Comparison of ENCODE assay signal across 14 cellular contexts in the genomic region with DNA sequence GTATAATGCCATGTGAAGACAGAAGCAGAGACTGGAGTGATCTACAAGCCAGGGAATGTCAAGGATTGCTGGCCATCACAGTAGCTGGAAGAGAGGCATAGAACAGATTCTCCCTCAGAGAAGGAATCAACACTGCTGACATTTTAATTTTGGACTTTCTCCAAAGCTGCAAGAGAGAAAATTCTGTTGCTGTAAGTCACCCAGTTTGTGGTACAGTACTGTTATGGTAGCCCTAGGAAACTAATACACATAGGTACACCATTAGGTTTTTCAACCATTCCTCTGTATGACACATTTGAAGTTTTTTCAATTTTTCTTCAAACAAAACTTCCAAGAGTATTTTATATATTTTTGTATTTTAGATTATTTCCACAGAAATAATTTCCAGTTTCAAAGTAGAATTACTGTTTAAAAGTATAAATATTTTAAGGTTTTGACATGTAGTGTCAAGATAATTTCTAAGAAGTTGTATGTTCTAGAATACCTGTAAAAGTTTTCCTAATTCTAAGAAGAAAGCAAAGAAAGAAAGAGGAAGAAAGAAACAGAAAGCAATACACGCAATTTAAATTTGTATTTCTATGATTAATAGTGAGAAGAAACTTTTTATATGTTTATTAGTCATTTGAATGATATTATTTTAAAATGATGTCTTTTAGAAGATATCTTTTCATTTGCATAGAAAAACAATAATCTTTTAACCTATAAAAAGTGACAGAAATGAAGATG.
A peak's percentile ranks its signal among the peaks of the same experiment; 100 is the strongest.
DNase-seq lines count a peak whose midpoint lies in the region; TF ChIP-seq lines count a peak whose summit lies in the region.
"Had no signal": no experiment of that assay in that cellular context is flagged by ENCODE, and none has a peak within 500 bp of the region (broad histone marks: within the 10 kb centered on the region; RNA-seq: fewer than 3 reads in every experiment).

No MANE protein-coding gene starts in this region.

- no peak overlapping the region for H3K18ac ChIP-seq in mesenchymal stem cell (ENCODE audit: low read depth in 1 of 2, low read length in 2 of 2)

- H3K14ac ChIP-seq in mesenchymal stem cell (ENCODE audit: low read length in 2 of 2), result no peak overlapping the region

- no peak overlapping the region for H2BK15ac ChIP-seq in mesenchymal stem cell (ENCODE audit: low read depth, poor library complexity, severe bottlenecking)

- H3K4ac ChIP-seq in mesenchymal stem cell (ENCODE audit: low read depth in 1 of 2, low read length in 2 of 2), result no peak overlapping the region

- H2AK5ac ChIP-seq in mesenchymal stem cell (ENCODE audit: low read length, severe bottlenecking), result no peak overlapping the region

- TF ChIP-seq CTCF in cardiac fibroblast (IDR thresholded peaks at IDR 0.05; ENCODE audit: low read depth, low read length) (no peak), brain microvascular endothelial cell (IDR thresholded peaks at IDR 0.05; ENCODE audit: low read depth, low read length, missing control alignments) (no peak), prostate gland (IDR thresholded peaks at IDR 0.05) (no peak)

- DNase-seq in activated CD4-positive, alpha-beta memory T cell treated with anti-CD3 and anti-CD28 coated beads for 36 hours, result no peak
- DNase-seq in activated CD4-positive, alpha-beta memory T cell treated with anti-CD3 and anti-CD28 coated beads, Interleukin-2, amount 10 ng/mL, durations not matched to agents 7 days and 5 days, result no peak
- peak; percentile 26 for DNase-seq in EH (ENCODE audit: low read depth)
- peak; percentile 14 to 47 for DNase-seq in cardiac fibroblast (ENCODE audit: low read depth in 2 of 2)
- no peak for DNase-seq in mesenchymal stem cell
- DNase-seq in NOMO-1 (lab: John Stamatoyannopoulos, UW; ENCODE audit: unreplicated experiment in 2 of 2), result no peak
- DNase-seq in brain microvascular endothelial cell, result no peak
- no peak for DNase-seq in prostate gland (ENCODE audit: low spot score)
- DNase-seq: adrenal gland, dermis blood vessel endothelial cell, Kasumi-1 had no signal

- H3K4me3 ChIP-seq in cardiac fibroblast (replicated peaks in 1 of 2; ENCODE audit: low read depth in 2 of 2, low read length in 2 of 2), result no peak overlapping the region
- no peak overlapping the region for H3K4me3 ChIP-seq in mesenchymal stem cell (ENCODE audit: insufficient read depth in 1 of 2, low read depth in 1 of 2, low read length in 2 of 2)
- no peak overlapping the region for H3K4me3 ChIP-seq in brain microvascular endothelial cell (ENCODE audit: low read depth, low read length)
- no peak overlapping the region for H3K4me3 ChIP-seq in prostate gland
- H3K4me3 ChIP-seq: A549, adrenal gland, SK-N-MC had no signal

- H3K4me1 ChIP-seq in mesenchymal stem cell (ENCODE audit: control insufficient read depth, insufficient read depth, low read depth, low read length) (no peaks in the 10 kb centered on the region), prostate gland (replicated peaks) (no peaks in the 10 kb centered on the region)
- H3K4me1 ChIP-seq: A549, adrenal gland had no signal

- no peaks in the 10 kb centered on the region for H3K27me3 Mint-ChIP-seq in activated CD4-positive, alpha-beta memory T cell treated with anti-CD3 and anti-CD28 coated beads for 36 hours
- H3K27me3 Mint-ChIP-seq in activated CD4-positive, alpha-beta memory T cell treated with anti-CD3 and anti-CD28 coated beads, Interleukin-2, amount 10 ng/mL, durations not matched to agents 7 days and 5 days, result no peaks in the 10 kb centered on the region

- H3K9ac ChIP-seq in mesenchymal stem cell (ENCODE audit: low read length), result peak overlapping the region; percentile 46

- intact Hi-C loops in activated CD4-positive, alpha-beta memory T cell treated with anti-CD3 and anti-CD28 coated beads for 36 hours (cut with micrococcal nuclease), result loop anchor here (5.0 kb wide), 2 partner anchors 36 to 76 kb away; no protein-coding TSS in a partner anchor
- intact Hi-C loops in prostate gland (cut with DNase I), result no loop called here

- peak overlapping the region; percentile 74 for H3K27ac Mint-ChIP-seq in activated CD4-positive, alpha-beta memory T cell treated with anti-CD3 and anti-CD28 coated beads for 36 hours
- no peak overlapping the region for H3K27ac Mint-ChIP-seq in activated CD4-positive, alpha-beta memory T cell treated with anti-CD3 and anti-CD28 coated beads, Interleukin-2, amount 10 ng/mL, durations not matched to agents 7 days and 5 days
- H3K27ac Mint-ChIP-seq: nephron had no signal

- TF ChIP-seq POLR2A in prostate gland (IDR thresholded peaks at IDR 0.05), result no peak

- WGBS in mesenchymal stem cell, result no CpG with 5 or more reads among the region's 1 CpG
- 100% methylated on average over 1 of the region's 1 CpG for WGBS in prostate gland

- H3K36me3 ChIP-seq in mesenchymal stem cell (ENCODE audit: control insufficient read depth in 1 of 2, insufficient read depth in 2 of 2, low read depth in 1 of 2, low read length in 2 of 2), result no peaks in the 10 kb centered on the region
- no peaks in the 10 kb centered on the region for H3K36me3 ChIP-seq in brain microvascular endothelial cell (replicated peaks)
- H3K36me3 ChIP-seq in prostate gland, result no peaks in the 10 kb centered on the region
- H3K36me3 ChIP-seq: adrenal gland had no signal

- peaks cover 13% of the 10 kb centered on the region for H3K36me3 Mint-ChIP-seq in activated CD4-positive, alpha-beta memory T cell treated with anti-CD3 and anti-CD28 coated beads for 36 hours
- peaks cover 55% of the 10 kb centered on the region for H3K36me3 Mint-ChIP-seq in activated CD4-positive, alpha-beta memory T cell treated with anti-CD3 and anti-CD28 coated beads, Interleukin-2, amount 10 ng/mL, durations not matched to agents 7 days and 5 days (ENCODE audit: low read depth)

- CTCF ChIA-PET in activated CD4-positive, alpha-beta memory T cell treated with anti-CD3 and anti-CD28 coated beads for 36 hours (lab: Charles Lee), result interaction anchor here (1.0 to 1.2 kb wide), 2 partner anchors 39 to 62 kb away, joined by 3 read pairs; no protein-coding TSS in a partner anchor
- CTCF ChIA-PET in activated CD4-positive, alpha-beta memory T cell treated with anti-CD3 and anti-CD28 coated beads, Interleukin-2, amount 10 ng/mL, durations not matched to agents 7 days and 5 days (lab: Charles Lee), result no interaction called here

- H2BK5ac ChIP-seq in mesenchymal stem cell (ENCODE audit: low read depth, low read length, poor library complexity, severe bottlenecking), result no peak overlapping the region

- H3K27me3 ChIP-seq in mesenchymal stem cell (ENCODE audit: control insufficient read depth in 1 of 2, insufficient read depth in 1 of 2, low read length in 2 of 2) (no peaks in the 10 kb centered on the region), brain microvascular endothelial cell (replicated peaks) (no peaks in the 10 kb centered on the region), prostate gland (replicated peaks; ENCODE audit: insufficient read depth) (no peaks in the 10 kb centered on the region)
- H3K27me3 ChIP-seq: adrenal gland had no signal

- no peak overlapping the region for H4K8ac ChIP-seq in mesenchymal stem cell (ENCODE audit: low read length)

- POLR2A ChIA-PET in activated CD4-positive, alpha-beta memory T cell treated with anti-CD3 and anti-CD28 coated beads for 36 hours (lab: Charles Lee), result no interaction called here
- POLR2A ChIA-PET in activated CD4-positive, alpha-beta memory T cell treated with anti-CD3 and anti-CD28 coated beads, Interleukin-2, amount 10 ng/mL, durations not matched to agents 7 days and 5 days (lab: Charles Lee), result interaction anchor here (0.6 to 1.0 kb wide), 2 partner anchors 244 to 1523 kb away, joined by 3 read pairs; no protein-coding TSS in a partner anchor

- no peak overlapping the region for H4K91ac ChIP-seq in mesenchymal stem cell (ENCODE audit: low read length)

- peaks cover 34% of the 10 kb centered on the region for H3K4me1 Mint-ChIP-seq in activated CD4-positive, alpha-beta memory T cell treated with anti-CD3 and anti-CD28 coated beads for 36 hours (ENCODE audit: low read depth)
- peaks cover 25% of the 10 kb centered on the region for H3K4me1 Mint-ChIP-seq in activated CD4-positive, alpha-beta memory T cell treated with anti-CD3 and anti-CD28 coated beads, Interleukin-2, amount 10 ng/mL, durations not matched to agents 7 days and 5 days
- H3K4me1 Mint-ChIP-seq: nephron had no signal

- no peaks in the 10 kb centered on the region for H3K9me3 Mint-ChIP-seq in activated CD4-positive, alpha-beta memory T cell treated with anti-CD3 and anti-CD28 coated beads for 36 hours
- no peaks in the 10 kb centered on the region for H3K9me3 Mint-ChIP-seq in activated CD4-positive, alpha-beta memory T cell treated with anti-CD3 and anti-CD28 coated beads, Interleukin-2, amount 10 ng/mL, durations not matched to agents 7 days and 5 days

- H3K79me1 ChIP-seq in mesenchymal stem cell (replicated peaks; ENCODE audit: low read length, poor library complexity, severe bottlenecking), result no peaks in the 10 kb centered on the region

- H3K23ac ChIP-seq in mesenchymal stem cell (ENCODE audit: low read length in 2 of 2), result no peak overlapping the region

- no peak overlapping the region for H3K4me3 Mint-ChIP-seq in activated CD4-positive, alpha-beta memory T cell treated with anti-CD3 and anti-CD28 coated beads for 36 hours
- H3K4me3 Mint-ChIP-seq in activated CD4-positive, alpha-beta memory T cell treated with anti-CD3 and anti-CD28 coated beads, Interleukin-2, amount 10 ng/mL, durations not matched to agents 7 days and 5 days, result no peak overlapping the region
- H3K4me3 Mint-ChIP-seq: nephron had no signal

- no peak overlapping the region for H2BK12ac ChIP-seq in mesenchymal stem cell (ENCODE audit: low read length in 2 of 2)

- no peak overlapping the region for H3K4me2 ChIP-seq in mesenchymal stem cell (ENCODE audit: low read length, poor library complexity, severe bottlenecking)
- H3K4me2 ChIP-seq: A549 had no signal

- H3K9me3 ChIP-seq in mesenchymal stem cell (ENCODE audit: control insufficient read depth, low read length) (peaks cover 7% of the 10 kb centered on the region), prostate gland (no peaks in the 10 kb centered on the region)
- H3K9me3 ChIP-seq: A549, adrenal gland had no signal

- H2BK120ac ChIP-seq in mesenchymal stem cell (ENCODE audit: low read depth, low read length), result no peak overlapping the region

- no peak overlapping the region for H2AFZ ChIP-seq in mesenchymal stem cell (ENCODE audit: low read depth, low read length)

- in situ Hi-C loops in brain microvascular endothelial cell (cut with HindIII; ENCODE audit: low pct_ligation_motif_present, low sequenced_read_pairs), result no loop called here

- H3K27ac ChIP-seq in mesenchymal stem cell (ENCODE audit: low read length, poor library complexity, severe bottlenecking), result no peak overlapping the region
- H3K27ac ChIP-seq in brain microvascular endothelial cell, result no peak overlapping the region
- H3K27ac ChIP-seq in prostate gland, result no peak overlapping the region
- H3K27ac ChIP-seq: A549, adrenal gland, SK-N-MC had no signal

Comparison
In these comparisons a context has a peak if more than half of its experiments do, and no peak if none do; other contexts are left out.
1. DNase-seq: peak in EH (single experiment) and cardiac fibroblast (2 of 2); none in activated CD4-positive, alpha-beta memory T cell treated with anti-CD3 and anti-CD28 coated beads for 36 hours (single experiment), activated CD4-positive, alpha-beta memory T cell treated with anti-CD3 and anti-CD28 coated beads, Interleukin-2, amount 10 ng/mL, durations not matched to agents 7 days and 5 days (single experiment), mesenchymal stem cell (single experiment), NOMO-1 (0 of 2), brain microvascular endothelial cell (single experiment) and prostate gland (single experiment).